In the genomic region with DNA sequence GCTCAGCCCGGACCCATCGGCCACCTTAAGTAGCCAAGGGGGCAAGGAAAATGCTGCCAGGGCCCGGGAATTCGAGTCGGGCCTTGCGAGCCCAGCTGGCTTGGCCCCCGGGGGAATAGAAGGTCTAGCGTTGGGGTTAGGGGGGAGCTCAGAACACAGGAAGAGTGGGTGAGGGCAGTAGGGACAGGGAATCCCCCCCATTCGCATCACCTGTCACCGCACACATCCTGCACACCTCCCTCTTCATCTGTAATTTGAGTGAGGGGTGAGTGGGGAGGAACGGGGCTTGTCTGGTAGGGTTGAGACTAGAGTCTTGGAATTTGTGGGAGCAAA, we compare ENCODE assay signal across 8 cellular contexts. TPM values are rescaled to one million over a fixed set of nuclear protein-coding genes. Genes with fewer than 3 reads are reported as not detected.
DNase-seq lines count a peak whose midpoint lies in the region; ATAC-seq, FAIRE-seq and TF ChIP-seq lines count a peak whose summit lies in the region.

No MANE protein-coding gene starts in this region.

- ATAC-seq in left ventricle myocardium superior (no peak), lower lobe of right lung (peak; percentile 4 to 5)

- H3K4me1 ChIP-seq in right atrium auricular region: peaks cover 0 to 41% of the 10 kb centered on the region in 2 donors
- H3K4me1 ChIP-seq in astrocyte (ENCODE audit: insufficient read depth, low read length): peaks cover 13% of the 10 kb centered on the region
- H3K4me1 ChIP-seq in lower lobe of right lung: peaks cover 48% of the 10 kb centered on the region

- H3K27me3 ChIP-seq in right atrium auricular region (no peaks in the 10 kb centered on the region), astrocyte (ENCODE audit: insufficient read depth, low read length) (no peaks in the 10 kb centered on the region), lower lobe of right lung (ENCODE audit: low read depth) (no peaks in the 10 kb centered on the region)

- no peak for TF ChIP-seq CTCF in right atrium auricular region (IDR thresholded peaks at IDR 0.05)
- no peak for TF ChIP-seq CTCF in astrocyte (IDR thresholded peaks at IDR 0.05; ENCODE audit: insufficient read depth, low read depth, low read length)
- no peak for TF ChIP-seq CTCF in lower lobe of right lung (IDR thresholded peaks at IDR 0.05)
- TF ChIP-seq CTCF in type B pancreatic cell (conservative IDR thresholded peaks at IDR 0.05): no peak

- H3K9me3 Mint-ChIP-seq in astrocyte (ENCODE audit: unreplicated experiment) (no peaks in the 10 kb centered on the region), type B pancreatic cell (no peaks in the 10 kb centered on the region)

- H3K36me3 Mint-ChIP-seq in astrocyte (ENCODE audit: low read depth, unreplicated experiment): no peaks in the 10 kb centered on the region
- no peaks in the 10 kb centered on the region for H3K36me3 Mint-ChIP-seq in type B pancreatic cell

- H3K4me3 Mint-ChIP-seq in astrocyte (ENCODE audit: unreplicated experiment): peak overlapping the region; percentile 80
- H3K4me3 Mint-ChIP-seq in type B pancreatic cell: peak overlapping the region; percentile 96

- H3K36me3 ChIP-seq in right atrium auricular region: no peaks in the 10 kb centered on the region
- H3K36me3 ChIP-seq in astrocyte (ENCODE audit: insufficient read depth, low read length): no peaks in the 10 kb centered on the region
- no peaks in the 10 kb centered on the region for H3K36me3 ChIP-seq in lower lobe of right lung

- FAIRE-seq in astrocyte (lab: Jason Lieb, UNC): no peak

- peak overlapping the region; percentile 76 for H2AFZ ChIP-seq in astrocyte (ENCODE audit: low read depth, low read length)

- H3K27ac ChIP-seq in right atrium auricular region (peak overlapping the region; percentile 88), astrocyte (ENCODE audit: low read depth, low read length) (no peak overlapping the region), lower lobe of right lung (peak overlapping the region; percentile 89)

- peak overlapping the region; percentile 93 for H3K4me2 ChIP-seq in astrocyte (ENCODE audit: low read length)

- peak overlapping the region; percentile 66 for H3K9ac ChIP-seq in astrocyte (ENCODE audit: low read length)

- H4K20me1 ChIP-seq in astrocyte (ENCODE audit: insufficient read depth, low read length): peaks cover 27% of the 10 kb centered on the region

- H3K9me3 ChIP-seq in right atrium auricular region: no peaks in the 10 kb centered on the region
- H3K9me3 ChIP-seq in astrocyte (ENCODE audit: insufficient read depth, low read depth, low read length): no peaks in the 10 kb centered on the region
- no peaks in the 10 kb centered on the region for H3K9me3 ChIP-seq in lower lobe of right lung

- intact Hi-C loops in left ventricle myocardium superior (cut with micrococcal nuclease): loop anchor here (10.0 kb wide), 2 partner anchors 110 to 220 kb away; no protein-coding TSS in a partner anchor
- intact Hi-C loops in lower lobe of right lung (cut with DNase I): no loop called here

- H3K4me1 Mint-ChIP-seq in astrocyte (ENCODE audit: low read depth, unreplicated experiment): peaks cover 20% of the 10 kb centered on the region
- H3K4me1 Mint-ChIP-seq in type B pancreatic cell (ENCODE audit: unreplicated experiment): peaks cover 45% of the 10 kb centered on the region

- DNase-seq in right atrium auricular region (ENCODE audit: low spot score) (no peak), left ventricle myocardium superior (no peak), astrocyte (ENCODE audit: low read depth) (no peak), lower lobe of right lung (no peak), type B pancreatic cell (ENCODE audit: extremely low spot score, unreplicated experiment) (no peak), SW 1271 (lab: John Stamatoyannopoulos, UW) (no peak), NK-92 (lab: John Stamatoyannopoulos, UW; ENCODE audit: unreplicated experiment) (no peak), activated gamma-delta T cell treated with Interleukin-2 at 50 U/mL for 16 hours (no peak)

- H3K27me3 Mint-ChIP-seq in astrocyte (ENCODE audit: low read depth, unreplicated experiment): peaks cover 22% of the 10 kb centered on the region
- H3K27me3 Mint-ChIP-seq in type B pancreatic cell: peaks cover 6% of the 10 kb centered on the region

- peak overlapping the region; percentile 54 for H3K27ac Mint-ChIP-seq in astrocyte (ENCODE audit: unreplicated experiment)
- peak overlapping the region; percentile 71 for H3K27ac Mint-ChIP-seq in type B pancreatic cell

- peaks cover 36% of the 10 kb centered on the region for H3K79me2 ChIP-seq in astrocyte (ENCODE audit: insufficient read depth, low read length)

- peak overlapping the region; percentile 75 to 88 for H3K4me3 ChIP-seq in right atrium auricular region
- H3K4me3 ChIP-seq in astrocyte (ENCODE audit: insufficient read depth, low read depth, low read length): peak overlapping the region; percentile 81
- H3K4me3 ChIP-seq in lower lobe of right lung: peak overlapping the region; percentile 94

RNA-seq across cellular contexts. Expression of a gene that starts 0.4 kb away (rescaled TPM):
- total RNA-seq in right atrium auricular region (10 to 100 TPM; 10.8 to 23.8 TPM), left ventricle myocardium superior (12.1 TPM), astrocyte (16.3 and 17.7 TPM in 2 replicates), lower lobe of right lung (83.9 TPM), type B pancreatic cell (ENCODE audit: low replicate concordance) (80.1 and 120 TPM in 2 replicates)
